ENCODE assay signal across 1 cellular context in genomic region chr5:126831175-126831574, GRCh38.
TF ChIP-seq lines count a peak whose summit lies in the region.

No MANE protein-coding gene starts in this region.

TF ChIP-seq in SK-N-SH treated with all-trans-retinoic acid at 6 μM for 48 hours, 23 proteins besides CTCF, POLR2A, EP300 and RAD21 (continued from another document):
- TF ChIP-seq, protein P1, sequence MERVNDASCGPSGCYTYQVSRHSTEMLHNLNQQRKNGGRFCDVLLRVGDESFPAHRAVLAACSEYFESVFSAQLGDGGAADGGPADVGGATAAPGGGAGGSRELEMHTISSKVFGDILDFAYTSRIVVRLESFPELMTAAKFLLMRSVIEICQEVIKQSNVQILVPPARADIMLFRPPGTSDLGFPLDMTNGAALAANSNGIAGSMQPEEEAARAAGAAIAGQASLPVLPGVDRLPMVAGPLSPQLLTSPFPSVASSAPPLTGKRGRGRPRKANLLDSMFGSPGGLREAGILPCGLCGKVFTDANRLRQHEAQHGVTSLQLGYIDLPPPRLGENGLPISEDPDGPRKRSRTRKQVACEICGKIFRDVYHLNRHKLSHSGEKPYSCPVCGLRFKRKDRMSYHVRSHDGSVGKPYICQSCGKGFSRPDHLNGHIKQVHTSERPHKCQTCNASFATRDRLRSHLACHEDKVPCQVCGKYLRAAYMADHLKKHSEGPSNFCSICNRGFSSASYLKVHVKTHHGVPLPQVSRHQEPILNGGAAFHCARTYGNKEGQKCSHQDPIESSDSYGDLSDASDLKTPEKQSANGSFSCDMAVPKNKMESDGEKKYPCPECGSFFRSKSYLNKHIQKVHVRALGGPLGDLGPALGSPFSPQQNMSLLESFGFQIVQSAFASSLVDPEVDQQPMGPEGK (CRISPR knock-in tag; IDR thresholded peaks at IDR 0.05; ENCODE audit: borderline replicate concordance), result no peak
- TF ChIP-seq TOX (CRISPR knock-in tag; IDR thresholded peaks at IDR 0.05; ENCODE audit: borderline replicate concordance) (no peak), ESRRG (CRISPR knock-in tag; IDR thresholded peaks at IDR 0.05) (no peak), ZNF565 (CRISPR knock-in tag; conservative IDR thresholded peaks at IDR 0.05; ENCODE audit: low read depth) (no peak), ZNF8 (CRISPR knock-in tag; IDR thresholded peaks at IDR 0.05) (no peak), RARB (CRISPR knock-in tag; IDR thresholded peaks at IDR 0.05) (no peak), PPARA (CRISPR knock-in tag; IDR thresholded peaks at IDR 0.05; ENCODE audit: borderline replicate concordance) (no peak), SNAI2 (CRISPR knock-in tag; IDR thresholded peaks at IDR 0.05) (no peak)
TF ChIP-seq in SK-N-SH treated with all-trans-retinoic acid at 6 μM for 48 hours: peak in this region for 0.
